Comparison of ENCODE assay signal across 14 cellular contexts in the genomic region with DNA sequence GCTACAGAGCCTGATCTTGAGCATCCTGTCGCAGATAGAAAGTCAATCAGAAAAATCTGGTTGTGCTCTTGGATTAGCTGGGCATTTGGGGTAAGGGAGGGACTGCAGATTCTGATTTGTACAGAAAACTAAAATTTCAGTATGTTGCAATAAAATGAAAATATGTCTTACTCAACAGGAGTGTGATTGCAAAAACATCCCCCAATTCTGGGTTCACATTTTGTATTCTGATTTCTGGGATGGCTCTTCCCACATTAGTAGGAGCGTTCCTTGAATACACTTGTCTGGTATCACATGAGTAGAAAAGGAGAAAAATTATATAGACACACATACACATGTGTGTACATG. TPM values are rescaled to one million over a fixed set of nuclear protein-coding genes. Genes with fewer than 3 reads are reported as not detected.
A peak's percentile ranks its signal among the peaks of the same experiment; 100 is the strongest.
DNase-seq lines count a peak whose midpoint lies in the region; ATAC-seq and TF ChIP-seq lines count a peak whose summit lies in the region.
"Had no signal": no experiment of that assay in that cellular context is flagged by ENCODE, and none has a peak within 500 bp of the region (broad histone marks: within the 10 kb centered on the region; RNA-seq: fewer than 3 reads in every experiment).

No MANE protein-coding gene starts in this region.

- no peak for ATAC-seq in CD4-positive, alpha-beta T cell (ENCODE audit: poor library complexity)
- no peak for ATAC-seq in natural killer cell
- ATAC-seq in lower lobe of right lung: no peak
- no peak for ATAC-seq in GM19023 (IDR thresholded peaks at IDR 0.05; ENCODE audit: unreplicated experiment)

- peaks cover 28% of the 10 kb centered on the region for H3K36me3 Mint-ChIP-seq in CD4-positive, alpha-beta T cell (ENCODE audit: low read depth)
- no peaks in the 10 kb centered on the region for H3K36me3 Mint-ChIP-seq in natural killer cell

- H3K4me1 ChIP-seq in ascending aorta (peaks cover 20 to 52% of the 10 kb centered on the region in 2 donors), lower lobe of right lung (peaks cover 79% of the 10 kb centered on the region)
- H3K4me1 ChIP-seq: HAP-1, prostate gland had no signal

- no peak overlapping the region for H3K4me3 Mint-ChIP-seq in CD4-positive, alpha-beta T cell
- no peak overlapping the region for H3K4me3 Mint-ChIP-seq in natural killer cell

- intact Hi-C loops in CD4-positive, alpha-beta T cell (cut with DNase I, micrococcal nuclease): loop anchor here in 1 of 2 experiments (2.0 kb wide), 1 partner anchor 39 kb away; no protein-coding TSS in a partner anchor
- intact Hi-C loops in ascending aorta (cut with DNase I) (loop anchor here (5.0 kb wide), 2 partner anchors 53 to 163 kb away; no protein-coding TSS in a partner anchor), natural killer cell (cut with micrococcal nuclease) (no loop called here), lower lobe of right lung (cut with DNase I) (no loop called here)

- no peak for TF ChIP-seq CTCF in CD4-positive, alpha-beta T cell (IDR thresholded peaks at IDR 0.05)
- TF ChIP-seq CTCF in ascending aorta (IDR thresholded peaks at IDR 0.05) (no peak), natural killer cell (IDR thresholded peaks at IDR 0.05) (no peak), lower lobe of right lung (IDR thresholded peaks at IDR 0.05) (no peak)

- H3K27me3 Mint-ChIP-seq in CD4-positive, alpha-beta T cell: no peaks in the 10 kb centered on the region
- no peaks in the 10 kb centered on the region for H3K27me3 Mint-ChIP-seq in natural killer cell (ENCODE audit: low read depth in 2 of 2)

- no peaks in the 10 kb centered on the region for H3K9me3 ChIP-seq in CD4-positive, alpha-beta T cell (ENCODE audit: control insufficient read depth, low read length)
- H3K9me3 ChIP-seq in ascending aorta (no peaks in the 10 kb centered on the region), lower lobe of right lung (no peaks in the 10 kb centered on the region)
- H3K9me3 ChIP-seq: HAP-1, prostate gland had no signal

- peaks cover 70% of the 10 kb centered on the region for H3K4me1 Mint-ChIP-seq in CD4-positive, alpha-beta T cell (ENCODE audit: low read depth)
- H3K4me1 Mint-ChIP-seq in natural killer cell: peaks cover 45 to 58% of the 10 kb centered on the region in 2 donors

- POLR2A ChIA-PET in CD4-positive, alpha-beta T cell (lab: Charles Lee): interaction anchor here (1.0 to 1.5 kb wide), 3 partner anchors 9 to 21 kb away, joined by 3 to 7 read pairs (median 4); no protein-coding TSS in a partner anchor

- no peak for DNase-seq in CD4-positive, alpha-beta T cell
- DNase-seq in GM03348 (ENCODE audit: low spot score) (peak; percentile 59), ascending aorta (ENCODE audit: low spot score in 2 of 2) (no peak), natural killer cell (no peak), lower lobe of right lung (no peak), NCI-H526 treated with DMSO at 0.1 percent for 48 hours (lab: John Stamatoyannopoulos, UW) (no peak)
- no peak for DNase-seq in stimulated activated CD8-positive, alpha-beta memory T cell treated with anti-CD3 and anti-CD28 coated beads, Interleukin-4, amount 100 ng/mL, for 48 hours
- DNase-seq: kidney glomerular epithelial cell; stimulated activated CD4-positive, alpha-beta T cell treated with anti-CD3 and anti-CD28 coated beads, Interleukin-15, amount 100 ng/mL, for 24 hours; substantia nigra; SW 1271 had no signal

- H3K4me3 ChIP-seq in ascending aorta (no peak overlapping the region), lower lobe of right lung (no peak overlapping the region)
- H3K4me3 ChIP-seq: HAP-1, prostate gland had no signal

- peak overlapping the region; percentile 88 for H3K27ac Mint-ChIP-seq in CD4-positive, alpha-beta T cell
- peak overlapping the region; percentile 6 to 11 for H3K27ac Mint-ChIP-seq in natural killer cell

- no peaks in the 10 kb centered on the region for H3K9me3 Mint-ChIP-seq in CD4-positive, alpha-beta T cell
- H3K9me3 Mint-ChIP-seq in natural killer cell: no peaks in the 10 kb centered on the region

- CTCF ChIA-PET in CD4-positive, alpha-beta T cell (lab: Charles Lee): interaction anchor here (1.0 to 1.1 kb wide), 2 partner anchors 13 to 22 kb away, joined by 3 read pairs; no protein-coding TSS in a partner anchor

- H3K36me3 ChIP-seq in ascending aorta (peaks cover 20 to 22% of the 10 kb centered on the region in 2 donors), lower lobe of right lung (peaks cover 15% of the 10 kb centered on the region)

- no peaks in the 10 kb centered on the region for H3K27me3 ChIP-seq in CD4-positive, alpha-beta T cell (ENCODE audit: control insufficient read depth, insufficient read depth, low read length)
- H3K27me3 ChIP-seq in ascending aorta (no peaks in the 10 kb centered on the region), lower lobe of right lung (ENCODE audit: low read depth) (no peaks in the 10 kb centered on the region)

- no peak overlapping the region for H3K27ac ChIP-seq in CD4-positive, alpha-beta T cell (ENCODE audit: low read depth, low read length)
- H3K27ac ChIP-seq in ascending aorta (peak overlapping the region; percentile 68 to 69), lower lobe of right lung (no peak overlapping the region)
- H3K27ac ChIP-seq: prostate gland had no signal

RNA-seq across cellular contexts. Expression of a gene that starts 40.5 kb away (rescaled TPM):
- 10 to 100 TPM; 49.0 to 51.1 TPM for total RNA-seq in CD4-positive, alpha-beta T cell
- total RNA-seq in ascending aorta: 81.1 TPM
- total RNA-seq in natural killer cell: 10 to 100 TPM; 50.5 to 74.3 (median 61.3) TPM
- total RNA-seq in lower lobe of right lung: 39.1 TPM

Comparison
In these comparisons a context has a peak if more than half of its experiments do, and no peak if none do; other contexts are left out.
1. H3K27ac ChIP-seq: peak in ascending aorta (2 of 2); none in CD4-positive, alpha-beta T cell (single experiment) and lower lobe of right lung (single experiment).